Comparison of ENCODE assay signal across 6 cellular contexts in the genomic region with DNA sequence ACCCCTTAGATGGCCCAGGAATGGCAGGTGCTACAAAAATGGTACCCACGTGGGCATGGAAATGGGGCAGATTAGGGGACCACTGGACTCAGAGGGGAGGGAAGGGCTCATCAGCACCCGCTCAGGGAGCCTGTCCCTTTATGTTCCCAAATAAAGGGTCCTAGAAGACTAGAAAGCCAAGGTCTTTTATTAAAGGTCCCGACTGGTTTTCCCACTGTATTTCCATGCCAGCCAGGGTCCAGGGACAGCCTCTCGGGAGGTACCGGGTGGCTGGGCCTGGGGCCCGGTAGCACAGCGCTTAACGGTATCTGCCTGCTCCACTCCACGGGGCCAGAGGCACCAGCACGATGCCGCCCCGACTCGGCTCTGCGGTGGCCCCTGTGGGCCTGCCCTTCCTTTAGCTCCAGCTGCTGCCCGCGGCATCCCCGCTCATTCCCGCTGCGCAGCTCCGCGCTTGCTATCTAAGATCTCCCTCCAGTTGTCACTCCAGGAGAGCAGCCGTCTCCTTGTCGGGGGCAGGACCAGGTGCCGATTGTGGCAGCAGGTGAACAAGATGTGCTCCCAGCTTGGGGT. TPM values are rescaled to one million over a fixed set of nuclear protein-coding genes. Genes with fewer than 3 reads are reported as not detected.
DNase-seq lines count a peak whose midpoint lies in the region; ATAC-seq, FAIRE-seq and TF ChIP-seq lines count a peak whose summit lies in the region.

No MANE protein-coding gene starts in this region.

- CTCF ChIA-PET in endothelial cell of umbilical vein (lab: Charles Lee): interaction anchor here (1.0 to 8.8 kb wide), 9 partner anchors 16 to 117 kb away, joined by 3 to 138 read pairs (median 10); partner anchors contain the start of gene MRPL58

- peak overlapping the region; percentile 25 for H3K4me2 ChIP-seq in endothelial cell of umbilical vein (ENCODE audit: insufficient read depth, low read length)

- peaks cover 4% of the 10 kb centered on the region for H3K79me2 ChIP-seq in endothelial cell of umbilical vein (ENCODE audit: control insufficient read depth, insufficient read depth, low read length)

- peaks cover 24% of the 10 kb centered on the region for H3K4me1 Mint-ChIP-seq in T-helper 2 cell treated with Interferon-gamma antibody and Interleukin-4, amounts not matched to agents 5 μg/mL and 100 μg/mL, for 36 hours (ENCODE audit: low read depth)
- H3K4me1 Mint-ChIP-seq in stimulated activated naive B cell treated with anti-CD40 and anti-IgM and Interleukin-4, amounts not matched to agents 10 μg/mL and 1 μg/mL and 100 μg/mL, for 72 hours: peaks cover 24 to 44% of the 10 kb centered on the region in 2 donors

- no peak for TF ChIP-seq POLR2A in endothelial cell of umbilical vein (IDR thresholded peaks at IDR 0.05; ENCODE audit: low read depth, low read length)

- no peaks in the 10 kb centered on the region for H3K27me3 ChIP-seq in endothelial cell of umbilical vein (ENCODE audit: control insufficient read depth in 2 of 2, insufficient read depth in 2 of 2, low read length in 2 of 2)

- dilution Hi-C loops in endothelial cell of umbilical vein (cut with MboI; ENCODE audit: extremely low pct_ligation_motif_present, low sequenced_read_pairs): no loop called here

- no peak for FAIRE-seq in endothelial cell of umbilical vein (lab: Jason Lieb, UNC)

- no peaks in the 10 kb centered on the region for H3K9me3 Mint-ChIP-seq in T-helper 2 cell treated with Interferon-gamma antibody and Interleukin-4, amounts not matched to agents 5 μg/mL and 100 μg/mL, for 36 hours
- no peaks in the 10 kb centered on the region for H3K9me3 Mint-ChIP-seq in stimulated activated naive B cell treated with anti-CD40 and anti-IgM and Interleukin-4, amounts not matched to agents 10 μg/mL and 1 μg/mL and 100 μg/mL, for 72 hours

- peaks cover 2 to 8% of the 10 kb centered on the region in 2 experiments for H3K36me3 ChIP-seq in endothelial cell of umbilical vein (ENCODE audit: control insufficient read depth in 2 of 2, extremely low read depth in 1 of 2, insufficient read depth in 2 of 2, low read length in 2 of 2)

- H3K36me3 Mint-ChIP-seq in T-helper 2 cell treated with Interferon-gamma antibody and Interleukin-4, amounts not matched to agents 5 μg/mL and 100 μg/mL, for 36 hours (ENCODE audit: low read depth): peaks cover 19% of the 10 kb centered on the region
- H3K36me3 Mint-ChIP-seq in stimulated activated naive B cell treated with anti-CD40 and anti-IgM and Interleukin-4, amounts not matched to agents 10 μg/mL and 1 μg/mL and 100 μg/mL, for 72 hours: peaks cover 19 to 26% of the 10 kb centered on the region in 2 donors

- peaks cover 12% of the 10 kb centered on the region for H3K4me1 ChIP-seq in endothelial cell of umbilical vein (ENCODE audit: control insufficient read depth, extremely low read depth, insufficient read depth, low read length)

- peak overlapping the region; percentile 90 for H3K27ac Mint-ChIP-seq in T-helper 2 cell treated with Interferon-gamma antibody and Interleukin-4, amounts not matched to agents 5 μg/mL and 100 μg/mL, for 36 hours
- H3K27ac Mint-ChIP-seq in stimulated activated naive B cell treated with anti-CD40 and anti-IgM and Interleukin-4, amounts not matched to agents 10 μg/mL and 1 μg/mL and 100 μg/mL, for 72 hours: peak overlapping the region; percentile 95

- H3K9me3 ChIP-seq in endothelial cell of umbilical vein (replicated peaks; ENCODE audit: control insufficient read depth, insufficient read depth, low read length): no peaks in the 10 kb centered on the region

- no peaks in the 10 kb centered on the region for H3K27me3 Mint-ChIP-seq in T-helper 2 cell treated with Interferon-gamma antibody and Interleukin-4, amounts not matched to agents 5 μg/mL and 100 μg/mL, for 36 hours (ENCODE audit: low read depth)
- no peaks in the 10 kb centered on the region for H3K27me3 Mint-ChIP-seq in stimulated activated naive B cell treated with anti-CD40 and anti-IgM and Interleukin-4, amounts not matched to agents 10 μg/mL and 1 μg/mL and 100 μg/mL, for 72 hours

- H3K9me1 ChIP-seq in endothelial cell of umbilical vein (replicated peaks; ENCODE audit: control insufficient read depth, extremely low read depth, insufficient read depth, low read length): no peaks in the 10 kb centered on the region

- no peak for ATAC-seq in stimulated activated naive B cell treated with anti-CD40 and anti-IgM and Interleukin-4, amounts not matched to agents 10 μg/mL and 1 μg/mL and 100 μg/mL, for 72 hours (replicated peaks)
- ATAC-seq in HG02938 (IDR thresholded peaks at IDR 0.05; ENCODE audit: unreplicated experiment) (no peak), GM21447 (IDR thresholded peaks at IDR 0.05; ENCODE audit: unreplicated experiment) (no peak)

- intact Hi-C loops in endothelial cell of umbilical vein (cut with micrococcal nuclease): loop anchor here (2.0 kb wide), 1 partner anchor 53 kb away; the partner anchor contains the start of gene SUMO2

- no peak overlapping the region for H2AFZ ChIP-seq in endothelial cell of umbilical vein (ENCODE audit: low read depth, low read length)

- no peak overlapping the region for H3K27ac ChIP-seq in endothelial cell of umbilical vein (ENCODE audit: insufficient read depth, low read depth, low read length)

- no peak for DNase-seq in T-helper 2 cell treated with Interferon-gamma antibody and Interleukin-4, amounts not matched to agents 5 μg/mL and 100 μg/mL, for 36 hours (ENCODE audit: low spot score)
- no peak for DNase-seq in T-helper 2 cell
- DNase-seq in endothelial cell of umbilical vein (ENCODE audit: low read depth, low spot score): no peak
- DNase-seq in stimulated activated naive B cell treated with anti-CD40 and anti-IgM and Interleukin-4, amounts not matched to agents 10 μg/mL and 1 μg/mL and 100 μg/mL, for 72 hours: no peak

- no peak overlapping the region for H3K9ac ChIP-seq in endothelial cell of umbilical vein (replicated peaks; ENCODE audit: extremely low read depth, insufficient read depth, low read length)

- TF ChIP-seq CTCF in endothelial cell of umbilical vein (IDR thresholded peaks at IDR 0.05; ENCODE audit: extremely low read depth in 1 of 2, insufficient read depth in 1 of 2, low read depth in 1 of 2, low read length in 2 of 2): no peak

- H4K20me1 ChIP-seq in endothelial cell of umbilical vein (replicated peaks; ENCODE audit: control insufficient read depth, extremely low read depth, insufficient read depth, low read length): no peaks in the 10 kb centered on the region

- H3K4me3 ChIP-seq in endothelial cell of umbilical vein (replicated peaks in 1 of 3; ENCODE audit: insufficient read depth in 1 of 3, low read depth in 1 of 3, low read length in 3 of 3): peak overlapping the region in 1 of 3 experiments; percentile 53

- POLR2A ChIA-PET in endothelial cell of umbilical vein (lab: Charles Lee): interaction anchor here (1.4 kb wide), 1 partner anchor 16 kb away, joined by 5 read pairs; no protein-coding TSS in a partner anchor

- H3K4me3 Mint-ChIP-seq in T-helper 2 cell treated with Interferon-gamma antibody and Interleukin-4, amounts not matched to agents 5 μg/mL and 100 μg/mL, for 36 hours: peak overlapping the region; percentile 90
- H3K4me3 Mint-ChIP-seq in stimulated activated naive B cell treated with anti-CD40 and anti-IgM and Interleukin-4, amounts not matched to agents 10 μg/mL and 1 μg/mL and 100 μg/mL, for 72 hours: peak overlapping the region; percentile 89 to 92

- BruUV-seq in endothelial cell of umbilical vein (replicated peaks; lab: Mats Ljungman, UMichigan): no TSS peak

RNA-seq across cellular contexts. Expression of gene NT5C, which starts 1.4 kb away (rescaled TPM):
- total RNA-seq in endothelial cell of umbilical vein: 32.6 and 39.2 TPM in 2 replicates
- polyA plus RNA-seq in endothelial cell of umbilical vein: 29.1 and 38.0 TPM in 2 replicates
- polyA plus RNA-seq in endothelial cell of umbilical vein (2011; cell fraction: cytosol; rRNA removed): 19.9 and 31.5 TPM in 2 replicates
- 32.4 and 37.5 TPM in 2 replicates for polyA plus RNA-seq in endothelial cell of umbilical vein (2011; cell fraction: nucleus; rRNA removed)
- polyA plus RNA-seq in endothelial cell of umbilical vein (2012): 22.4 and 23.6 TPM in 2 replicates
- 7.8 and 8.9 TPM in 2 replicates for polyA minus RNA-seq in endothelial cell of umbilical vein
- 16.2 TPM for polyA minus RNA-seq in endothelial cell of umbilical vein (2011; cell fraction: cytosol; rRNA and poly(A)+ RNA removed)
- 5.0 and 6.6 TPM in 2 replicates for polyA minus RNA-seq in endothelial cell of umbilical vein (2011; cell fraction: nucleus; rRNA and poly(A)+ RNA removed)

RNA-seq across cellular contexts. Expression of gene ARMC7, which starts 20.4 kb away (rescaled TPM):
- 14.5 and 15.7 TPM in 2 replicates for total RNA-seq in endothelial cell of umbilical vein
- polyA plus RNA-seq in endothelial cell of umbilical vein: 11.8 and 13.1 TPM in 2 replicates
- polyA plus RNA-seq in endothelial cell of umbilical vein (2011; cell fraction: cytosol; rRNA removed): 10.5 and 11.1 TPM in 2 replicates
- 9.3 and 10.0 TPM in 2 replicates for polyA plus RNA-seq in endothelial cell of umbilical vein (2011; cell fraction: nucleus; rRNA removed)
- polyA plus RNA-seq in endothelial cell of umbilical vein (2012): 9.0 and 9.4 TPM in 2 replicates
- polyA minus RNA-seq in endothelial cell of umbilical vein: 12.7 and 14.1 TPM in 2 replicates
- polyA minus RNA-seq in endothelial cell of umbilical vein (2011; cell fraction: cytosol; rRNA and poly(A)+ RNA removed): 9.3 TPM
- 3.9 and 7.6 TPM in 2 replicates for polyA minus RNA-seq in endothelial cell of umbilical vein (2011; cell fraction: nucleus; rRNA and poly(A)+ RNA removed)

RNA-seq across cellular contexts. Expression of gene JPT1, which starts 24.2 kb away (rescaled TPM):
- total RNA-seq in endothelial cell of umbilical vein: 352 and 364 TPM in 2 replicates
- polyA plus RNA-seq in endothelial cell of umbilical vein: 143 and 212 TPM in 2 replicates
- 393 and 396 TPM in 2 replicates for polyA plus RNA-seq in endothelial cell of umbilical vein (2011; cell fraction: cytosol; rRNA removed)
- polyA plus RNA-seq in endothelial cell of umbilical vein (2011; cell fraction: nucleus; rRNA removed): 146 and 158 TPM in 2 replicates
- 735 and 931 TPM in 2 replicates for polyA plus RNA-seq in endothelial cell of umbilical vein (2012)
- polyA minus RNA-seq in endothelial cell of umbilical vein: 37.1 and 45.3 TPM in 2 replicates
- 249 TPM for polyA minus RNA-seq in endothelial cell of umbilical vein (2011; cell fraction: cytosol; rRNA and poly(A)+ RNA removed)
- polyA minus RNA-seq in endothelial cell of umbilical vein (2011; cell fraction: nucleus; rRNA and poly(A)+ RNA removed): 38.5 and 44.2 TPM in 2 replicates

RNA-seq across cellular contexts. Expression of gene SLC16A5, which starts 42.4 kb away (rescaled TPM):
- total RNA-seq in endothelial cell of umbilical vein: 16.4 and 17.4 TPM in 2 replicates
- polyA plus RNA-seq in endothelial cell of umbilical vein: 23.3 and 31.9 TPM in 2 replicates
- polyA plus RNA-seq in endothelial cell of umbilical vein (2011; cell fraction: cytosol; rRNA removed): 12.6 and 16.4 TPM in 2 replicates
- 32.6 and 39.1 TPM in 2 replicates for polyA plus RNA-seq in endothelial cell of umbilical vein (2011; cell fraction: nucleus; rRNA removed)
- polyA plus RNA-seq in endothelial cell of umbilical vein (2012): 8.7 and 13.9 TPM in 2 replicates
- 19.2 and 22.6 TPM in 2 replicates for polyA minus RNA-seq in endothelial cell of umbilical vein
- 22.5 TPM for polyA minus RNA-seq in endothelial cell of umbilical vein (2011; cell fraction: cytosol; rRNA and poly(A)+ RNA removed)
- polyA minus RNA-seq in endothelial cell of umbilical vein (2011; cell fraction: nucleus; rRNA and poly(A)+ RNA removed): 10.1 and 15.0 TPM in 2 replicates

RNA-seq across cellular contexts. Expression of gene SUMO2, which starts 52.6 kb away (rescaled TPM):
- 424 and 437 TPM in 2 replicates for total RNA-seq in endothelial cell of umbilical vein
- polyA plus RNA-seq in endothelial cell of umbilical vein: 62.0 and 75.6 TPM in 2 replicates
- polyA plus RNA-seq in endothelial cell of umbilical vein (2011; cell fraction: cytosol; rRNA removed): 86.6 and 95.1 TPM in 2 replicates
- 39.1 and 44.6 TPM in 2 replicates for polyA plus RNA-seq in endothelial cell of umbilical vein (2011; cell fraction: nucleus; rRNA removed)
- polyA plus RNA-seq in endothelial cell of umbilical vein (2012): 267 and 404 TPM in 2 replicates
- polyA minus RNA-seq in endothelial cell of umbilical vein: 93.0 and 121 TPM in 2 replicates
- polyA minus RNA-seq in endothelial cell of umbilical vein (2011; cell fraction: cytosol; rRNA and poly(A)+ RNA removed): 178 TPM
- polyA minus RNA-seq in endothelial cell of umbilical vein (2011; cell fraction: nucleus; rRNA and poly(A)+ RNA removed): 20.2 and 23.2 TPM in 2 replicates
